ENCODE assay signal across 8 cellular contexts in genomic region chr6:7312616-7313504, GRCh38. TPM values are rescaled to one million over a fixed set of nuclear protein-coding genes. Genes with fewer than 3 reads are reported as not detected.
DNase-seq lines count a peak whose midpoint lies in the region; ATAC-seq, FAIRE-seq and TF ChIP-seq lines count a peak whose summit lies in the region.

Gene SSR1 (minus strand): TSS chr6:7313199. CDS start chr6:7313120, 79 bp downstream.

- H3K9me3 Mint-ChIP-seq in memory B cell: no peaks in the 10 kb centered on the region

- H2BK120ac ChIP-seq in H1 (replicated peaks; ENCODE audit: low read depth, low read length): peak within 1 kb of the TSS; percentile 10

- TF ChIP-seq CTCF in H1 (IDR thresholded peaks at IDR 0.05; ENCODE audit: control extremely low read depth in 1 of 3, insufficient read depth in 1 of 3, low read depth in 1 of 3, low read length in 3 of 3): no peak

- ATAC-seq in GM21367 (IDR thresholded peaks at IDR 0.05; ENCODE audit: unreplicated experiment): peak; percentile 93
- peak; percentile 97 for ATAC-seq in memory B cell (ENCODE audit: low read depth)

- TF ChIP-seq EP300 in H1 (IDR thresholded peaks at IDR 0.05; ENCODE audit: borderline replicate concordance in 1 of 2, low read depth in 2 of 2, low read length in 2 of 2): 0 out of 3 replicates have a peak, but pooled peaks of 1 of the 2 experiments have one; percentile 18

- H3K9me3 ChIP-seq in H1 (ENCODE audit: insufficient read depth in 2 of 2, low read depth in 1 of 2, low read length in 1 of 2): no peaks in the 10 kb centered on the region

- WGBS in H1 (ENCODE audit: extremely low coverage in 1 of 2, insufficient coverage in 1 of 2, insufficient read length in 1 of 2, insufficient replicate concordance in 2 of 2, low coverage in 1 of 2, low lambda C conversion rate in 2 of 2, missing lambda C conversion rate in 1 of 2), 2 experiments: 2% methylated on average over 82 of the region's 83 CpGs; no CpG with 5 or more reads in 1 of the 2 experiments

- no peaks in the 10 kb centered on the region for H3K27me3 Mint-ChIP-seq in memory B cell

- CTCF ChIA-PET in H1 (lab: Charles Lee; ENCODE audit: partially characterized antibody): interaction anchor here (0.6 to 1.2 kb wide), 3 partner anchors 10 to 35 kb away, joined by 3 read pairs; no protein-coding TSS in a partner anchor

- no peaks in the 10 kb centered on the region for H3K79me1 ChIP-seq in H1 (ENCODE audit: low read depth, low read length)

- DNase-seq in COLO829 (ENCODE audit: low spot score): peak; percentile 99
- peak; percentile 98 for DNase-seq in HTR-8/SVneo (ENCODE audit: insufficient read length, low spot score)
- peak; percentile 98 for DNase-seq in NOMO-1 treated with dmso at 0.1 percent for 144 hours (lab: John Stamatoyannopoulos, UW; ENCODE audit: unreplicated experiment)
- DNase-seq in activated CD8-positive, alpha-beta memory T cell treated with anti-CD3 and anti-CD28 coated beads for 48 hours (ENCODE audit: low read depth in 2 of 3, low spot score in 2 of 3): peak; percentile 82 to 96 (median 84)
- DNase-seq in H1 (ENCODE audit: low read depth in 1 of 2, low spot score in 2 of 2): peak; percentile 85 to 95
- peak; percentile 91 to 93 for DNase-seq in memory B cell (ENCODE audit: low spot score in 2 of 2)
- DNase-seq in stimulated activated CD8-positive, alpha-beta memory T cell treated with anti-CD3 and anti-CD28 coated beads, Interleukin-12 subunit alpha, Interleukin-12 subunit beta, amount 100 ng/mL, for 24 hours (ENCODE audit: extremely low read depth): peak; percentile 88

- no peak within 1 kb of the TSS for H3K23ac ChIP-seq in H1 (ENCODE audit: insufficient read length)

- no peak within 1 kb of the TSS for H2AK5ac ChIP-seq in H1 (ENCODE audit: low read depth, low read length)

- H2AFZ ChIP-seq in H1 (ENCODE audit: low read length): peak within 1 kb of the TSS; percentile 85

- no peak within 1 kb of the TSS for H3K14ac ChIP-seq in H1 (ENCODE audit: insufficient read length)

- peaks cover 0 to 38% of the 10 kb centered on the region in 2 experiments; a peak in 3 of 4 replicates for H3K79me2 ChIP-seq in H1 (ENCODE audit: control insufficient read depth in 1 of 2, insufficient read depth in 2 of 2, low read length in 2 of 2)

- H3K4me3 Mint-ChIP-seq in memory B cell: peak within 1 kb of the TSS; percentile 92

- peak within 1 kb of the TSS; percentile 69; the same call in 1 of the 2 replicates for H3K27ac ChIP-seq in H1 (ENCODE audit: low read depth, low read length)

- peak within 1 kb of the TSS; percentile 98 for H3K4ac ChIP-seq in H1 (replicated peaks; ENCODE audit: insufficient read length, low read depth, low read length)

- H3K56ac ChIP-seq in H1 (replicated peaks; ENCODE audit: insufficient read length, low read depth, low read length): peak within 1 kb of the TSS; percentile 95

- H3K18ac ChIP-seq in H1 (ENCODE audit: extremely low read depth, low read length): peak within 1 kb of the TSS; percentile 65; the same call in 1 of the 2 replicates

- peaks cover 0 to 6% of the 10 kb centered on the region in 2 experiments for H4K20me1 ChIP-seq in H1 (replicated peaks in 1 of 2; ENCODE audit: control insufficient read depth in 1 of 2, insufficient read depth in 2 of 2, low read length in 2 of 2)

- TF ChIP-seq RAD21 in H1 (IDR thresholded peaks at IDR 0.05 in 1 of 2, conservative IDR thresholded peaks at IDR 0.05 in 1 of 2; ENCODE audit: low read depth in 2 of 2, low read length in 2 of 2): no peak

- peak within 1 kb of the TSS; percentile 91 for H4K8ac ChIP-seq in H1 (ENCODE audit: extremely low read depth, insufficient read depth, low read length)

- H3K4me2 ChIP-seq in H1 (ENCODE audit: insufficient read depth in 1 of 2, low read depth in 2 of 2, low read length in 2 of 2): peak within 1 kb of the TSS; percentile 61 to 84

- POLR2A ChIA-PET in H1 (lab: Charles Lee; ENCODE audit: partially characterized antibody): interaction anchor here (0.8 to 1.4 kb wide), 6 partner anchors 9 to 52 kb away, joined by 3 read pairs; no protein-coding TSS in a partner anchor

- H3K4me1 ChIP-seq in H1 (replicated peaks in 1 of 4; ENCODE audit: control insufficient read depth in 3 of 4, insufficient read depth in 4 of 4, low read length in 3 of 4): no peaks in the 10 kb centered on the region; a peak in 1 of 7 replicates

- FAIRE-seq in HTR-8/SVneo (lab: Jason Lieb, UNC): peak; percentile 94
- no peak for FAIRE-seq in H1 (lab: Jason Lieb, UNC)

- peaks cover 4% of the 10 kb centered on the region; the same call in 1 of the 2 replicates for H3K23me2 ChIP-seq in H1 (ENCODE audit: low read depth, low read length)

- peak within 1 kb of the TSS; percentile 85 to 97 (median 88) for H3K9ac ChIP-seq in H1 (replicated peaks in 1 of 4; ENCODE audit: extremely low read depth in 1 of 4, low read depth in 3 of 4, low read length in 3 of 4)

- peak within 1 kb of the TSS; percentile 66 to 97 (median 83) for H3K4me3 ChIP-seq in H1 (ENCODE audit: extremely low read depth in 1 of 4, insufficient read depth in 2 of 4, low read depth in 3 of 4, low read length in 4 of 4)

- H3K4me1 Mint-ChIP-seq in memory B cell: peaks cover 20% of the 10 kb centered on the region

- no peak within 1 kb of the TSS for H2BK12ac ChIP-seq in H1 (ENCODE audit: low read depth, low read length)

- peak within 1 kb of the TSS; percentile 94 for H4K5ac ChIP-seq in H1 (ENCODE audit: insufficient read length, low read depth, low read length)

- no peak within 1 kb of the TSS for H2BK20ac ChIP-seq in H1 (ENCODE audit: low read length)

- TF ChIP-seq POLR2A in H1 (IDR thresholded peaks at IDR 0.05; ENCODE audit: control extremely low read depth in 1 of 2, low read depth in 2 of 2, low read length in 2 of 2): peak; percentile 63 to 89

- peaks cover 13% of the 10 kb centered on the region for H3K36me3 Mint-ChIP-seq in memory B cell

- no peaks in the 10 kb centered on the region for H3K27me3 ChIP-seq in H1 (replicated peaks in 1 of 4; ENCODE audit: control insufficient read depth in 3 of 4, extremely low read depth in 1 of 4, insufficient read depth in 3 of 4, low read length in 3 of 4)

- peaks cover 5 to 21% (median 15%) of the 10 kb centered on the region in 4 experiments for H3K36me3 ChIP-seq in H1 (ENCODE audit: control insufficient read depth in 2 of 4, insufficient read depth in 4 of 4, low read length in 3 of 4)

- peak within 1 kb of the TSS; percentile 50; the same call in 1 of the 2 replicates for H2BK5ac ChIP-seq in H1 (ENCODE audit: low read depth, low read length)

- H3K27ac Mint-ChIP-seq in memory B cell: peak within 1 kb of the TSS; percentile 93

- no peak within 1 kb of the TSS for H2BK15ac ChIP-seq in H1 (ENCODE audit: low read length)

- H4K91ac ChIP-seq in H1 (replicated peaks; ENCODE audit: insufficient read length, low read length): peak within 1 kb of the TSS; percentile 79

TF ChIP-seq in H1, 55 proteins besides CTCF, POLR2A, EP300 and RAD21 (continues in another document):
- TF ChIP-seq CREB1 (IDR thresholded peaks at IDR 0.05): peak; percentile 75
- no peak for TF ChIP-seq POU5F1 (IDR thresholded peaks at IDR 0.05; ENCODE audit: low read depth, low read length)
- TF ChIP-seq POLR2AphosphoS5 (IDR thresholded peaks at IDR 0.05; ENCODE audit: low read depth, low read length): peak; percentile 90
- TF ChIP-seq NRF1 (IDR thresholded peaks at IDR 0.05; ENCODE audit: low read depth, low read length): no peak
- TF ChIP-seq NANOG (IDR thresholded peaks at IDR 0.05; ENCODE audit: insufficient read depth, low read depth, low read length, poor library complexity, severe bottlenecking): no peak
- no peak for TF ChIP-seq JUN (IDR thresholded peaks at IDR 0.05; ENCODE audit: low read depth, low read length)
- peak; percentile 67 for TF ChIP-seq TBP (IDR thresholded peaks at IDR 0.05; ENCODE audit: low read depth, low read length)
- peak; percentile 79 for TF ChIP-seq KDM4A (IDR thresholded peaks at IDR 0.05; ENCODE audit: low read depth, low read length, severe bottlenecking)
- peak; percentile 92 for TF ChIP-seq USF2 (IDR thresholded peaks at IDR 0.05; ENCODE audit: low read length)
- peak; percentile 83 for TF ChIP-seq TAF1 (IDR thresholded peaks at IDR 0.05; ENCODE audit: low read depth, low read length)
- no peak for TF ChIP-seq BCL11A (IDR thresholded peaks at IDR 0.05; ENCODE audit: low read depth in 2 of 2, low read length in 2 of 2)
- no peak for TF ChIP-seq SP1 (IDR thresholded peaks at IDR 0.05; ENCODE audit: low read depth, low read length)
- TF ChIP-seq MAX (IDR thresholded peaks at IDR 0.05): peak; percentile 95
- no peak for TF ChIP-seq CHD1 (IDR thresholded peaks at IDR 0.05; ENCODE audit: low read depth, low read length)
- TF ChIP-seq ATF3 (IDR thresholded peaks at IDR 0.05; ENCODE audit: insufficient read depth, low read depth, low read length): no peak
- TF ChIP-seq TAF7 (optimal IDR thresholded peaks at IDR 0.05; ENCODE audit: borderline replicate concordance, low read depth, low read length): peak; percentile 79
- no peak for TF ChIP-seq CBX5 (IDR thresholded peaks at IDR 0.05; ENCODE audit: low read depth, low read length)
- no peak for TF ChIP-seq SP4 (IDR thresholded peaks at IDR 0.05; ENCODE audit: low read length)

RNA-seq across cellular contexts. Expression of gene SSR1, which starts in this region (rescaled TPM):
- 98.9 and 117 TPM in 2 replicates for total RNA-seq in H1 (2021; fragmentation: NEBNext Ultra II Directional; extraction: Animal tissue kit (Norgen Biotek cat#: 25700))
- 15.4 and 26.6 TPM in 2 replicates for polyA plus RNA-seq in H1 (2011; rRNA removed)
- 48.6 TPM for polyA plus RNA-seq in H1 (2011; cell fraction: cytosol; rRNA removed)
- 55.6 TPM for polyA plus RNA-seq in H1 (2011; cell fraction: nucleus; rRNA removed)
- polyA plus RNA-seq in H1 (2012, experiment 1 of 2): 51.3 to 84.4 TPM (median 64.6 TPM) in 4 replicates
- 7.7 TPM for polyA plus RNA-seq in H1 (2012, experiment 2 of 2)
- polyA plus RNA-seq in H1 (2013, experiment 1 of 2): 89.8 TPM
- 112 TPM for polyA plus RNA-seq in H1 (2013, experiment 2 of 2)
- 65.9 and 78.5 TPM in 2 replicates for polyA minus RNA-seq in H1 (2011; rRNA and poly(A)+ RNA removed)
- 52.8 TPM for polyA minus RNA-seq in H1 (2011; cell fraction: cytosol; rRNA and poly(A)+ RNA removed)
- polyA minus RNA-seq in H1 (2011; cell fraction: nucleus; rRNA and poly(A)+ RNA removed): 25.5 TPM

Comparison
In these comparisons a context has a peak if more than half of its experiments do, and no peak if none do; other contexts are left out.
1. Peak in every context shown above with its lines: DNase-seq, ATAC-seq, H3K4me3 ChIP-seq and H3K27ac ChIP-seq.